8 cellular contexts compared by ENCODE assay signal in the genomic region with DNA sequence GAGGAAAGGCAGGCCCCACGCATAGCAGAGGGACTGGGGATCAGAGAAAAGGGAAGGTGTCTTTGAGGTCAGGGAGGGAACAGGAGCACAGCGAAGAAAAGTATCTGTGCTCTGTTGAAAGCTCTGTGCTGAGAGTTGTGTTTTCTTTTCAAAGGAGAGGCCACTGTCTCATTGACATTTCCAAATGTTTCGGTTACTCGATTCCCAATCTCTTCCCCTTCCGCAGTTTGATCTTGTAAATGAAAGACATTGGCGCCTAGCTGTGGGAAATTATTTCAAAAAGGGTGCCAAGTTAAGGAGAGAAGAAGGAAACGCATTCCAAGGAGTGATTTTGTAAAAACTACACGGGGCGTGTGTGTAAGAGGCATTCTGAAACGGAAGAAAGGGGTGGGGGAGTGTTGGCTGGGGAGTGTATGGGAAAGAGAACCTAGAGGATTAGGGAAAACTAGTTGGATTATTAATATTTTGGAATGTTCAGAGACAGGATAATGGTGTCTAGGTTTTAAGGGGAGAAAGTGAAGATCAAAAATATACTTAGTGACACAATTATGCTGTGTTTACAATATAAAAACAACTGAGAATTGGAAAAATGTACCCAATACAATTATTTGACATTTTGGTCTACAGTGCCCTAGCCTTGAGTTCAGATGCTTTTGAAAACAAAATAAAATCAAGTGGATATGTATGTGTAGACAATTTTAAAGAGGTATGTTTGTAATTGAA. TPM values are rescaled to one million over a fixed set of nuclear protein-coding genes. Genes with fewer than 3 reads are reported as not detected.
A peak's percentile ranks its signal among the peaks of the same experiment; 100 is the strongest.
DNase-seq lines count a peak whose midpoint lies in the region; ATAC-seq and TF ChIP-seq lines count a peak whose summit lies in the region.

No MANE protein-coding gene starts in this region.

- no peaks in the 10 kb centered on the region for H3K9me3 ChIP-seq in AG04450 (ENCODE audit: control insufficient read depth, insufficient read depth, low read length)
- no peaks in the 10 kb centered on the region for H3K9me3 ChIP-seq in aorta (ENCODE audit: control insufficient read depth, low read length)

- no peaks in the 10 kb centered on the region for H3K27me3 Mint-ChIP-seq in chondrocyte (ENCODE audit: low read depth)
- no peaks in the 10 kb centered on the region for H3K27me3 Mint-ChIP-seq in memory B cell

- DNase-seq in AG04450 (ENCODE audit: low read depth, low spot score) (no peak), NB4 (ENCODE audit: low read depth) (peak; percentile 64), chondrocyte (ENCODE audit: low spot score) (no peak), memory B cell (ENCODE audit: low spot score in 2 of 2) (no peak), aorta (no peak), middle frontal gyrus (ENCODE audit: extremely low spot score, low spot score) (no peak)

- no peaks in the 10 kb centered on the region for H3K36me3 ChIP-seq in aorta (ENCODE audit: control insufficient read depth in 1 of 2, insufficient read depth in 2 of 2, low read length in 1 of 2)

- H3K4me1 ChIP-seq in aorta (ENCODE audit: control insufficient read depth in 1 of 2, insufficient read depth in 2 of 2, low read length in 2 of 2) = no peaks in the 10 kb centered on the region

- CTCF ChIA-PET in AG04450 (lab: Charles Lee) = interaction anchor here (0.7 to 4.7 kb wide), 15 partner anchors 12 to 766 kb away, joined by 3 to 71 read pairs (median 5); a partner anchor contains a TSS

- H3K4me3 ChIP-seq in AG04450 (ENCODE audit: low read depth, low read length) (peak overlapping the region; percentile 92), NB4 (ENCODE audit: low read depth, low read length) (peak overlapping the region; percentile 97), aorta (ENCODE audit: low read length in 2 of 2) (peak overlapping the region; percentile 95 to 96)

- ATAC-seq in GM19455 (IDR thresholded peaks at IDR 0.05; ENCODE audit: unreplicated experiment) (peak; percentile 3), memory B cell (ENCODE audit: low read depth) (no peak), aorta (ENCODE audit: low FRiP score) (no peak), GM18870 (IDR thresholded peaks at IDR 0.05; ENCODE audit: unreplicated experiment) (no peak)

- H3K27ac Mint-ChIP-seq in chondrocyte (ENCODE audit: unreplicated experiment) (peak overlapping the region; percentile 86), memory B cell (peak overlapping the region; percentile 83)

- intact Hi-C loops in aorta (cut with DNase I) = loop anchor here (5.0 to 10.0 kb wide), 4 partner anchors 134 to 761 kb away; a partner anchor contains a TSS

- no peak for TF ChIP-seq POLR2A in NB4 (IDR thresholded peaks at IDR 0.05; ENCODE audit: extremely low read depth, insufficient read length)

- H3K27ac ChIP-seq in AG04450 (ENCODE audit: low read depth, low read length) = peak overlapping the region; percentile 24
- H3K27ac ChIP-seq in aorta (ENCODE audit: low read depth in 1 of 2, low read length in 2 of 2) = no peak overlapping the region

- TF ChIP-seq CTCF in AG04450 (IDR thresholded peaks at IDR 0.05; ENCODE audit: low read depth, low read length) (no peak), NB4 (IDR thresholded peaks at IDR 0.05; ENCODE audit: low read depth, low read length) (no peak), chondrocyte (IDR thresholded peaks at IDR 0.05) (no peak)

- H3K4me1 Mint-ChIP-seq in chondrocyte (ENCODE audit: low read depth) = peaks cover 53% of the 10 kb centered on the region
- peaks cover 27% of the 10 kb centered on the region for H3K4me1 Mint-ChIP-seq in memory B cell

- 0 to 1% methylated on average over 10 of the region's 10 CpGs for WGBS in aorta, 2 donors

- H3K9me3 Mint-ChIP-seq in chondrocyte (ENCODE audit: low read depth) (no peaks in the 10 kb centered on the region), memory B cell (no peaks in the 10 kb centered on the region)

- H3K4me3 Mint-ChIP-seq in chondrocyte (ENCODE audit: unreplicated experiment) (peak overlapping the region; percentile 96), memory B cell (peak overlapping the region; percentile 91)

- POLR2A ChIA-PET in AG04450 (lab: Yijun Ruan, JAX) = interaction anchor here (0.6 kb wide), 2 partner anchors 99 to 348 kb away, joined by 3 read pairs; no protein-coding TSS in a partner anchor

- H3K27me3 ChIP-seq in AG04450 (ENCODE audit: control insufficient read depth, insufficient read depth, low read length) (no peaks in the 10 kb centered on the region), aorta (ENCODE audit: control insufficient read depth in 1 of 2, insufficient read depth in 2 of 2, low read length in 1 of 2) (no peaks in the 10 kb centered on the region)

- no peaks in the 10 kb centered on the region for H3K36me3 Mint-ChIP-seq in chondrocyte (ENCODE audit: low read depth)
- peaks cover 9% of the 10 kb centered on the region for H3K36me3 Mint-ChIP-seq in memory B cell

RNA-seq across cellular contexts. Expression of a gene that starts 0.7 kb away (rescaled TPM):
- 23.3 and 29.7 TPM in 2 replicates for polyA plus RNA-seq in AG04450 (2011; rRNA removed)
- polyA minus RNA-seq in AG04450 (2011; rRNA and poly(A)+ RNA removed) = 36.9 and 50.9 TPM in 2 replicates
- total RNA-seq in chondrocyte = 28.0 to 32.2 TPM (median 28.0 TPM) in 3 replicates
- total RNA-seq in aorta = 10 to 100 TPM; 27.2 to 28.5 TPM
- 1 to 10 TPM; 5.0 to 9.7 TPM for polyA plus RNA-seq in aorta

RNA-seq across cellular contexts. Expression of a gene that starts 19.9 kb away (rescaled TPM):
- polyA plus RNA-seq in AG04450 (2011; rRNA removed) = 25.1 and 26.4 TPM in 2 replicates
- 24.6 and 28.9 TPM in 2 replicates for polyA minus RNA-seq in AG04450 (2011; rRNA and poly(A)+ RNA removed)
- 12.0 to 15.9 TPM (median 14.7 TPM) in 3 replicates for total RNA-seq in chondrocyte
- total RNA-seq in aorta = 10 to 100 TPM in 1 of 2 donors, 1 to 10 TPM in 1; 9.3 to 13.5 TPM
- polyA plus RNA-seq in aorta = 10 to 100 TPM in 1 of 2 donors, 1 to 10 TPM in 1; 4.3 to 13.4 TPM
